ENCODE assay signal across 13 cellular contexts in genomic region chr14:68403191-68403781, GRCh38.
DNase-seq lines count a peak whose midpoint lies in the region; ATAC-seq, FAIRE-seq and TF ChIP-seq lines count a peak whose summit lies in the region.
"Had no signal": no experiment of that assay in that cellular context is flagged by ENCODE, and none has a peak within 500 bp of the region (broad histone marks: within the 10 kb centered on the region; RNA-seq: fewer than 3 reads in every experiment).

No MANE protein-coding gene starts in this region.

- DNase-seq in HepG2 (ENCODE audit: low spot score) (no peak), coronary artery (ENCODE audit: low spot score) (no peak), vagina (ENCODE audit: extremely low spot score in 2 of 2) (no peak), DMS 273 treated with DMSO at 0.1 percent for 48 hours (lab: John Stamatoyannopoulos, UW) (no peak), T-helper 2 cell (no peak), iPS-NIHi11 (ENCODE audit: low spot score) (no peak)
- DNase-seq: activated T-cell treated with anti-CD3 and anti-CD28 coated beads, Interleukin-2, amount 50 U/mL, for 24 hours; NCI-H146; substantia nigra had no signal

- POLR2A ChIA-PET in HepG2 (lab: Yijun Ruan, JAX) = no interaction called here

- CTCF ChIA-PET in HepG2 (lab: Yijun Ruan, JAX; ENCODE audit: low intra/inter-chr PET ratio, low total read pairs) = no interaction called here

- peaks cover 69% of the 10 kb centered on the region for H3K4me1 Mint-ChIP-seq in nephron

- TF ChIP-seq POLR2A in HepG2 (IDR thresholded peaks at IDR 0.05; ENCODE audit: insufficient read depth in 1 of 2, low read depth in 2 of 2, low read length in 2 of 2) = no peak
- TF ChIP-seq POLR2A in vagina (IDR thresholded peaks at IDR 0.05) = no peak

- WGBS in liver = 86% methylated on average over 4 of the region's 4 CpGs
- WGBS in HepG2 (ENCODE audit: low lambda C conversion rate) = 74% methylated on average over 4 of the region's 4 CpGs

- H3K9me3 ChIP-seq in liver (ENCODE audit: control insufficient read depth in 4 of 4, low read length in 3 of 4) = no peaks in the 10 kb centered on the region
- H3K9me3 ChIP-seq in HepG2 (ENCODE audit: low read length) = no peaks in the 10 kb centered on the region
- no peaks in the 10 kb centered on the region for H3K9me3 ChIP-seq in vagina

- no peaks in the 10 kb centered on the region for H3K36me3 Mint-ChIP-seq in nephron (ENCODE audit: low read depth)

- TF ChIP-seq CTCF in liver (IDR thresholded peaks at IDR 0.05; ENCODE audit: low read depth, low read length, missing input control) (no peak), HepG2 (CRISPR knock-in tag; IDR thresholded peaks at IDR 0.05) (no peak), coronary artery (IDR thresholded peaks at IDR 0.05) (no peak), nephron (IDR thresholded peaks at IDR 0.05; ENCODE audit: unreplicated experiment in 3 of 3) (no peak), vagina (IDR thresholded peaks at IDR 0.05) (no peak)

- H3K36me3 ChIP-seq in liver (ENCODE audit: control insufficient read depth in 4 of 4, insufficient read depth in 3 of 4, low read depth in 1 of 4, low read length in 3 of 4) (no peaks in the 10 kb centered on the region), HepG2 (replicated peaks in 1 of 2; ENCODE audit: control insufficient read depth in 1 of 2, insufficient read depth in 2 of 2, low read length in 2 of 2) (no peaks in the 10 kb centered on the region), vagina (no peaks in the 10 kb centered on the region)

- in situ Hi-C loops in HepG2 (cut with HindIII; ENCODE audit: extremely low pct_ligation_motif_present, low pct_unique_long_range_greater_than_20kb) = no loop called here

- H3K79me2 ChIP-seq in HepG2 (ENCODE audit: insufficient read depth, low read length) = no peaks in the 10 kb centered on the region

- H3K27me3 Mint-ChIP-seq in nephron (ENCODE audit: low read depth) = no peaks in the 10 kb centered on the region
- H3K27me3 Mint-ChIP-seq: activated T-cell treated with anti-CD3 and anti-CD28 coated beads, Interleukin-2, amount 50 U/mL, for 24 hours; dendritic cell treated with granulocyte-macrophage colony-stimulating factor and Interleukin-4, amounts not matched to agents 40 ng/mL and 50 ng/mL, for 4 days had no signal

- no peak for TF ChIP-seq EP300 in HepG2 (IDR thresholded peaks at IDR 0.05; ENCODE audit: low read depth in 2 of 2, low read length in 2 of 2)
- TF ChIP-seq EP300 in HepG2 (CRISPR knock-in tag; IDR thresholded peaks at IDR 0.05; ENCODE audit: borderline replicate concordance) = no peak

- H4K20me1 ChIP-seq in HepG2 (ENCODE audit: insufficient read depth, low read length) = no peaks in the 10 kb centered on the region

- no peak for FAIRE-seq in HepG2 (lab: Jason Lieb, UNC)
- FAIRE-seq: TTC549 had no signal

- TF ChIP-seq RAD21 in liver (IDR thresholded peaks at IDR 0.05) (peak; percentile 22 to 30), HepG2 (CRISPR knock-in tag; IDR thresholded peaks at IDR 0.05) (no peak)

- no peak overlapping the region for H2AFZ ChIP-seq in HepG2 (ENCODE audit: low read length)

- BruUV-seq in HepG2 (replicated peaks; lab: Mats Ljungman, UMichigan) = no TSS peak

- H3K4me1 ChIP-seq in liver (ENCODE audit: control insufficient read depth in 4 of 4, insufficient read depth in 4 of 4, low read length in 3 of 4) (no peaks in the 10 kb centered on the region), HepG2 (ENCODE audit: insufficient read depth, low read length) (no peaks in the 10 kb centered on the region), vagina (peaks cover 48% of the 10 kb centered on the region)

- H3K9ac ChIP-seq in liver (ENCODE audit: low read depth in 1 of 2, low read length in 2 of 2) (no peak overlapping the region), HepG2 (ENCODE audit: insufficient read depth, low read depth, low read length) (no peak overlapping the region)

- H3K27me3 ChIP-seq in liver (ENCODE audit: control insufficient read depth in 4 of 4, insufficient read depth in 4 of 4, low read length in 3 of 4) = no peaks in the 10 kb centered on the region
- no peaks in the 10 kb centered on the region for H3K27me3 ChIP-seq in HepG2 (ENCODE audit: control insufficient read depth in 1 of 2, insufficient read depth in 2 of 2, low read length in 2 of 2)
- no peaks in the 10 kb centered on the region for H3K27me3 ChIP-seq in vagina

- no peak for ATAC-seq in HepG2

- H3K27ac Mint-ChIP-seq in nephron = peak overlapping the region; percentile 88 to 99 (median 98)
- H3K27ac Mint-ChIP-seq: activated T-cell treated with anti-CD3 and anti-CD28 coated beads, Interleukin-2, amount 50 U/mL, for 24 hours; dendritic cell treated with granulocyte-macrophage colony-stimulating factor and Interleukin-4, amounts not matched to agents 40 ng/mL and 50 ng/mL, for 4 days had no signal

- H3K27ac ChIP-seq in liver (ENCODE audit: low read depth in 1 of 2, low read length in 2 of 2) (no peak overlapping the region), HepG2 (ENCODE audit: extremely low read length, insufficient read depth, low read length) (no peak overlapping the region), coronary artery (peak overlapping the region; percentile 5 to 49), vagina (peak overlapping the region; percentile 61)

- H3K4me3 Mint-ChIP-seq in nephron = peak overlapping the region in 2 of 3 experiments; percentile 54 to 58
- H3K4me3 Mint-ChIP-seq: activated T-cell treated with anti-CD3 and anti-CD28 coated beads, Interleukin-2, amount 50 U/mL, for 24 hours; dendritic cell treated with granulocyte-macrophage colony-stimulating factor and Interleukin-4, amounts not matched to agents 40 ng/mL and 50 ng/mL, for 4 days had no signal

- H3K9me3 Mint-ChIP-seq in nephron = no peaks in the 10 kb centered on the region
- H3K9me3 Mint-ChIP-seq: activated T-cell treated with anti-CD3 and anti-CD28 coated beads, Interleukin-2, amount 50 U/mL, for 24 hours; dendritic cell treated with granulocyte-macrophage colony-stimulating factor and Interleukin-4, amounts not matched to agents 40 ng/mL and 50 ng/mL, for 4 days had no signal

- H3K4me2 ChIP-seq in HepG2 (ENCODE audit: low read depth, low read length) = no peak overlapping the region

- intact Hi-C loops in HepG2 (cut with micrococcal nuclease; ENCODE audit: unreplicated experiment) (no loop called here), vagina (cut with DNase I) (no loop called here)

- H3K4me3 ChIP-seq in liver (ENCODE audit: low read depth in 1 of 3, low read length in 3 of 3) (no peak overlapping the region), HepG2 (replicated peaks in 1 of 3; ENCODE audit: insufficient read depth in 1 of 3, low read depth in 2 of 3, low read length in 3 of 3) (no peak overlapping the region), coronary artery (no peak overlapping the region), vagina (no peak overlapping the region)

TF ChIP-seq in liver, 16 proteins besides CTCF, POLR2A, EP300 and RAD21 (continues in another document):
- peak; percentile 92 for TF ChIP-seq NR2F2 (IDR thresholded peaks at IDR 0.05)
- no peak for TF ChIP-seq MAX (IDR thresholded peaks at IDR 0.05)

TF ChIP-seq in HepG2, 621 proteins besides CTCF, POLR2A, EP300 and RAD21:
- TF ChIP-seq ZNF253 (CRISPR knock-in tag; IDR thresholded peaks at IDR 0.05; ENCODE audit: borderline replicate concordance) (no peak), PPARG (CRISPR knock-in tag; conservative IDR thresholded peaks at IDR 0.05) (no peak), NPAS2 (CRISPR knock-in tag; IDR thresholded peaks at IDR 0.05; ENCODE audit: borderline replicate concordance) (no peak)
TF ChIP-seq in HepG2: peak in this region for 0.

Comparison
In these comparisons a context has a peak if more than half of its experiments do, and no peak if none do; other contexts are left out.
1. H3K27ac ChIP-seq: peak in coronary artery (2 of 2) and vagina (single experiment); none in liver (0 of 2) and HepG2 (single experiment).